ENCODE assay signal across 14 cellular contexts in the genomic region with DNA sequence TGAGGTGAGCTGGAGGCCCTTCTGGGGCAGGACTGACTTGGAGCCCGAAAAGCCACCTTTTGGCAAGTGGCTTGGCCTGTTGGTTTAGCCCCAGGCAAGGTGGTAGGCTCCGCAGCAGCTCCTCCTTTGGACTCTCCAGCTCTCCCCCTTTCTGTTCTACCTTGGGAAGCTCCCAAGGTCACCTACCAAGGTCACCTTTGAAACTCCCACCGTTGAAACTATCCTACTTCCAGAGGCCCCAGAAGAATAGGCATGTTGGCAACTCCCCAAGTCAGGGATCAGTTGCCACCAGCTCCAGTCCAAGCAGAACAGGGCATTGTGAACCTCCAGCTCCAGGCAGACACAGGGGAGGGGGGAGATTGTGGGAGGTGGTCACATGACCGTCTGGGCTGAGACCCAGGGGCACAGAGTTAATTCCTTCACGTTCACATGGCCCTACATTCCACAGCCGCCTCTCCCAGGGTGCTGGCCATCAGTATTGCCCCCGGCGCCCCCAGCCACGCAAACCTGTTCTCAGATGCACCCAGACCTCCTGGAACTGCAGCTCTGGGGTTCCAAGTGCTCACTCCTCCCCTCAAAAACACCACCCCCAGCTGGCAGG. TPM values are rescaled to one million over a fixed set of nuclear protein-coding genes. Genes with fewer than 3 reads are reported as not detected.
A peak's percentile ranks its signal among the peaks of the same experiment; 100 is the strongest.
DNase-seq lines count a peak whose midpoint lies in the region; ATAC-seq and TF ChIP-seq lines count a peak whose summit lies in the region.
"Had no signal": no experiment of that assay in that cellular context is flagged by ENCODE, and none has a peak within 500 bp of the region (broad histone marks: within the 10 kb centered on the region; RNA-seq: fewer than 3 reads in every experiment).

No MANE protein-coding gene starts in this region.

- peak overlapping the region; percentile 62 for H3K27ac ChIP-seq in hepatocyte
- H3K27ac ChIP-seq in prostate gland: no peak overlapping the region
- H3K27ac ChIP-seq: BLaER1 treated with 17β-estradiol and CSF1 and Interleukin-3, amounts not matched to agents 10 nM and 100 nM; GM23248 had no signal

- no peaks in the 10 kb centered on the region for H3K36me3 ChIP-seq in hepatocyte (replicated peaks; ENCODE audit: insufficient read depth, low read depth)
- H3K36me3 ChIP-seq in prostate gland: no peaks in the 10 kb centered on the region
- H3K36me3 ChIP-seq: BLaER1 treated with 17β-estradiol and CSF1 and Interleukin-3, amounts not matched to agents 10 nM and 100 nM had no signal

- no peaks in the 10 kb centered on the region for H3K9me2 ChIP-seq in hepatocyte (replicated peaks; ENCODE audit: insufficient read depth)

- intact Hi-C loops in prostate gland (cut with DNase I): no loop called here

- H3K79me2 ChIP-seq in hepatocyte: no peaks in the 10 kb centered on the region

- peak overlapping the region; percentile 16 for H3K4me2 ChIP-seq in hepatocyte

- H3K9me3 ChIP-seq in hepatocyte (ENCODE audit: low read depth): no peaks in the 10 kb centered on the region
- H3K9me3 ChIP-seq in prostate gland: no peaks in the 10 kb centered on the region
- H3K9me3 ChIP-seq: BLaER1 treated with 17β-estradiol and CSF1 and Interleukin-3, amounts not matched to agents 10 nM and 100 nM had no signal

- TF ChIP-seq POLR2A in prostate gland (IDR thresholded peaks at IDR 0.05): no peak

- no peak for ATAC-seq in HG02870 (IDR thresholded peaks at IDR 0.05; ENCODE audit: unreplicated experiment)
- no peak for ATAC-seq in HG02973 (IDR thresholded peaks at IDR 0.05; ENCODE audit: unreplicated experiment)
- ATAC-seq: left colon had no signal

- H3K4me3 ChIP-seq in hepatocyte (no peak overlapping the region), prostate gland (no peak overlapping the region)
- H3K4me3 ChIP-seq: BLaER1 treated with 17β-estradiol and CSF1 and Interleukin-3, amounts not matched to agents 10 nM and 100 nM; GM23248 had no signal

- H2AFZ ChIP-seq in hepatocyte: no peak overlapping the region
- H2AFZ ChIP-seq: GM23248 had no signal

- H3K27me3 ChIP-seq in hepatocyte (no peaks in the 10 kb centered on the region), prostate gland (replicated peaks; ENCODE audit: insufficient read depth) (no peaks in the 10 kb centered on the region)
- H3K27me3 ChIP-seq: BLaER1 treated with 17β-estradiol and CSF1 and Interleukin-3, amounts not matched to agents 10 nM and 100 nM had no signal

- H3K4me1 ChIP-seq in hepatocyte (ENCODE audit: insufficient read depth) (peaks cover 22% of the 10 kb centered on the region), prostate gland (replicated peaks) (peaks cover 12% of the 10 kb centered on the region)

- H4K20me1 ChIP-seq in hepatocyte (ENCODE audit: insufficient read depth, poor library complexity, severe bottlenecking): no peaks in the 10 kb centered on the region
- H4K20me1 ChIP-seq: BLaER1 treated with 17β-estradiol and CSF1 and Interleukin-3, amounts not matched to agents 10 nM and 100 nM had no signal

- 33% methylated on average over 9 of the region's 9 CpGs for whole genome bisulfite sequencing in hepatocyte (ENCODE audit: low lambda C conversion rate, missing lambda C conversion rate)
- 12% methylated on average over 9 of the region's 9 CpGs for WGBS in prostate gland

- DNase-seq in Daoy (ENCODE audit: low read depth) (peak; percentile 49), astrocyte of the hippocampus (ENCODE audit: low read depth, low spot score) (peak; percentile 97), hepatocyte (ENCODE audit: low spot score) (peak; percentile 75), prostate gland (ENCODE audit: low spot score) (peak; percentile 81), NCI-H1105 (lab: John Stamatoyannopoulos, UW) (no peak), GDM1 (lab: John Stamatoyannopoulos, UW) (no peak)
- DNase-seq: effector CD4-positive, alpha-beta T cell; GM23248; NCI-H2081 treated with DMSO at 0.1 percent for 48 hours; stimulated activated CD4-positive, alpha-beta T cell treated with anti-CD3 and anti-CD28 coated beads, Interleukin-4, amount 100 ng/mL, for 24 hours had no signal

- no peak for TF ChIP-seq CTCF in hepatocyte (IDR thresholded peaks at IDR 0.05; ENCODE audit: poor library complexity)
- no peak for TF ChIP-seq CTCF in prostate gland (IDR thresholded peaks at IDR 0.05)

RNA-seq across cellular contexts. Expression of a gene that starts 14.4 kb away (rescaled TPM):
- 28.6 and 31.5 TPM in 2 replicates for total RNA-seq in Daoy (2014; rRNA removed; shearing (Covaris generic))
- 26.8 and 34.5 TPM in 2 replicates for total RNA-seq in hepatocyte
- polyA plus RNA-seq in hepatocyte: 38.9 and 52.1 TPM in 2 replicates
- total RNA-seq in prostate gland: 100 to 1,000 TPM; 113 to 141 TPM

Comparison
In these comparisons a context has a peak if more than half of its experiments do, and no peak if none do; other contexts are left out.
1. DNase-seq: peak in Daoy (single experiment), astrocyte of the hippocampus (single experiment), hepatocyte (single experiment) and prostate gland (single experiment); none in NCI-H1105 (single experiment) and GDM1 (single experiment).